Comparison of ENCODE assay signal across 9 cellular contexts in the genomic region with DNA sequence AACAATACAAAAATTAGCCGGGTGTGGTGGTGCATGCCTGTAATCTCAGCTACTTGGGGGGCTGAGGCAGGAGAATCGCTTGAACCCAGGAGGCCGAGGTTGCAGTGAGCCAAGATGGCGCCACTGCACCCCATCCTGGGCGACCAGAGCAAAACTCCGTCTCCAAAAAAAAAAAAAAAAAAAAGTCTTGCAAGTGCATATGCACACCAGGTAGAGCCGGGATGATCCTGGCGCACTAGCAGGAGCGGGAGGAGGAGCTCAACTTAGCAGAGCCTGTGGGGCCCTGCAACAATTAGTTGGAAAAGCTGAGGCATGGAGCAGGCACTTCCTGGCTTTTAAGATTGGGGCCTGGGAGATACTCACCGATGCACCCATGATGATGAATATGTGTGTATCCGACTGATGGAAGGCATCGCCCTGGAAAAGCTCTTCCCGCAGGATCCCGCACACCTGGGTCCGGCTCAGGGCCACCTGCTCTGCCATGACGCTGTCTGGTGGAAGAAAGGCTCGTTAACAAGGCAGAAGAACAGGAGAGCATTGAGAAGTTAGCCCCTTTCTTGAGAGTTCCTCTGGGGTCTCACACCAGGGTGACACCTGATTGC. TPM values are rescaled to one million over a fixed set of nuclear protein-coding genes. Genes with fewer than 3 reads are reported as not detected.
A peak's percentile ranks its signal among the peaks of the same experiment; 100 is the strongest.
DNase-seq lines count a peak whose midpoint lies in the region; ATAC-seq and TF ChIP-seq lines count a peak whose summit lies in the region.
"Had no signal": no experiment of that assay in that cellular context is flagged by ENCODE, and none has a peak within 500 bp of the region (broad histone marks: within the 10 kb centered on the region; RNA-seq: fewer than 3 reads in every experiment).

No MANE protein-coding gene starts in this region.

- peak overlapping the region; percentile 45 for H3K27ac Mint-ChIP-seq in T-helper 1 cell treated with Interleukin-12 subunit alpha and Interleukin-12 subunit beta and Interleukin-4 antibody, amounts not matched to agents 30 μg/mL and 1 μg/mL, for 36 hours
- H3K27ac Mint-ChIP-seq in activated B cell treated with CpG ODN at 0.5 μM for 24 hours = no peak overlapping the region
- peak overlapping the region; percentile 70 for H3K27ac Mint-ChIP-seq in stimulated activated naive B cell treated with anti-CD40 and anti-IgM and Interleukin-4, amounts not matched to agents 10 μg/mL and 1 μg/mL and 100 μg/mL, for 72 hours

- CTCF ChIA-PET in activated B cell treated with CpG ODN at 0.5 μM for 24 hours (lab: Charles Lee) = no interaction called here

- intact Hi-C loops in activated B cell treated with CpG ODN at 0.5 μM for 24 hours (cut with micrococcal nuclease) = no loop called here

- H3K36me3 Mint-ChIP-seq in T-helper 1 cell treated with Interleukin-12 subunit alpha and Interleukin-12 subunit beta and Interleukin-4 antibody, amounts not matched to agents 30 μg/mL and 1 μg/mL, for 36 hours (ENCODE audit: low read depth) = peaks cover 17% of the 10 kb centered on the region
- peaks cover 20% of the 10 kb centered on the region for H3K36me3 Mint-ChIP-seq in activated B cell treated with CpG ODN at 0.5 μM for 24 hours (ENCODE audit: low read depth)
- peaks cover 28 to 34% of the 10 kb centered on the region in 2 donors for H3K36me3 Mint-ChIP-seq in stimulated activated naive B cell treated with anti-CD40 and anti-IgM and Interleukin-4, amounts not matched to agents 10 μg/mL and 1 μg/mL and 100 μg/mL, for 72 hours

- DNase-seq in T-helper 1 cell (no peak), activated B cell treated with CpG ODN at 0.5 μM for 24 hours (no peak), iPS DF 6.9 (ENCODE audit: low read depth, low spot score) (no peak), NCI-H2227 (lab: John Stamatoyannopoulos, UW; ENCODE audit: unreplicated experiment) (no peak), NCI-H2107 (lab: John Stamatoyannopoulos, UW) (no peak)
- DNase-seq in stimulated activated naive B cell treated with anti-CD40 and anti-IgM and Interleukin-4, amounts not matched to agents 10 μg/mL and 1 μg/mL and 100 μg/mL, for 72 hours = no peak

- POLR2A ChIA-PET in activated B cell treated with CpG ODN at 0.5 μM for 24 hours (lab: Charles Lee) = interaction anchor here (0.6 to 1.1 kb wide), 4 partner anchors 149 to 751 kb away, joined by 3 to 14 read pairs (median 8); a partner anchor contains a TSS

- no peaks in the 10 kb centered on the region for H3K9me3 Mint-ChIP-seq in T-helper 1 cell treated with Interleukin-12 subunit alpha and Interleukin-12 subunit beta and Interleukin-4 antibody, amounts not matched to agents 30 μg/mL and 1 μg/mL, for 36 hours
- no peaks in the 10 kb centered on the region for H3K9me3 Mint-ChIP-seq in activated B cell treated with CpG ODN at 0.5 μM for 24 hours
- no peaks in the 10 kb centered on the region for H3K9me3 Mint-ChIP-seq in stimulated activated naive B cell treated with anti-CD40 and anti-IgM and Interleukin-4, amounts not matched to agents 10 μg/mL and 1 μg/mL and 100 μg/mL, for 72 hours

- no peaks in the 10 kb centered on the region for H3K9me3 ChIP-seq in iPS DF 6.9 (ENCODE audit: control insufficient read depth, insufficient read depth, low read length)

- H3K36me3 ChIP-seq in iPS DF 6.9 (ENCODE audit: control insufficient read depth, insufficient read depth, low read length) = peaks cover 9% of the 10 kb centered on the region; the same call in 1 of the 2 replicates

- no peak overlapping the region for H3K27ac ChIP-seq in iPS DF 6.9 (ENCODE audit: low read length)

- no peak for TF ChIP-seq CTCF in activated B cell treated with CpG ODN at 0.5 μM for 24 hours (IDR thresholded peaks at IDR 0.05)

- H3K4me1 Mint-ChIP-seq in T-helper 1 cell treated with Interleukin-12 subunit alpha and Interleukin-12 subunit beta and Interleukin-4 antibody, amounts not matched to agents 30 μg/mL and 1 μg/mL, for 36 hours (ENCODE audit: low read depth) = peaks cover 32% of the 10 kb centered on the region
- peaks cover 54% of the 10 kb centered on the region for H3K4me1 Mint-ChIP-seq in activated B cell treated with CpG ODN at 0.5 μM for 24 hours
- H3K4me1 Mint-ChIP-seq in stimulated activated naive B cell treated with anti-CD40 and anti-IgM and Interleukin-4, amounts not matched to agents 10 μg/mL and 1 μg/mL and 100 μg/mL, for 72 hours = peaks cover 30 to 62% of the 10 kb centered on the region in 2 donors

- WGBS in iPS DF 6.9 (ENCODE audit: insufficient coverage, insufficient read length) = no CpG with 5 or more reads among the region's 17 CpGs

- peak overlapping the region; percentile 65 for H3K4me3 Mint-ChIP-seq in T-helper 1 cell treated with Interleukin-12 subunit alpha and Interleukin-12 subunit beta and Interleukin-4 antibody, amounts not matched to agents 30 μg/mL and 1 μg/mL, for 36 hours
- peak overlapping the region; percentile 78 for H3K4me3 Mint-ChIP-seq in activated B cell treated with CpG ODN at 0.5 μM for 24 hours
- peak overlapping the region; percentile 77 to 87 for H3K4me3 Mint-ChIP-seq in stimulated activated naive B cell treated with anti-CD40 and anti-IgM and Interleukin-4, amounts not matched to agents 10 μg/mL and 1 μg/mL and 100 μg/mL, for 72 hours

- H3K27me3 Mint-ChIP-seq in T-helper 1 cell treated with Interleukin-12 subunit alpha and Interleukin-12 subunit beta and Interleukin-4 antibody, amounts not matched to agents 30 μg/mL and 1 μg/mL, for 36 hours (ENCODE audit: low read depth) = no peaks in the 10 kb centered on the region
- no peaks in the 10 kb centered on the region for H3K27me3 Mint-ChIP-seq in activated B cell treated with CpG ODN at 0.5 μM for 24 hours
- H3K27me3 Mint-ChIP-seq in stimulated activated naive B cell treated with anti-CD40 and anti-IgM and Interleukin-4, amounts not matched to agents 10 μg/mL and 1 μg/mL and 100 μg/mL, for 72 hours = no peaks in the 10 kb centered on the region

- H3K27me3 ChIP-seq in iPS DF 6.9 (ENCODE audit: control insufficient read depth, insufficient read depth, low read length) = no peaks in the 10 kb centered on the region

- ATAC-seq in activated B cell treated with CpG ODN at 0.5 μM for 24 hours (ENCODE audit: low read depth) = no peak
- no peak for ATAC-seq in stimulated activated naive B cell treated with anti-CD40 and anti-IgM and Interleukin-4, amounts not matched to agents 10 μg/mL and 1 μg/mL and 100 μg/mL, for 72 hours (replicated peaks)
- no peak for ATAC-seq in HG02623 (IDR thresholded peaks at IDR 0.05; ENCODE audit: unreplicated experiment)

- peak overlapping the region; percentile 90; the same call in 1 of the 2 replicates for H3K4me3 ChIP-seq in iPS DF 6.9 (ENCODE audit: low read length)

- peaks cover 2% of the 10 kb centered on the region; the same call in 1 of the 2 replicates for H3K4me1 ChIP-seq in iPS DF 6.9 (ENCODE audit: control insufficient read depth, insufficient read depth, low read length)

RNA-seq across cellular contexts. Expression of a gene that starts 0.9 kb away (rescaled TPM):
- total RNA-seq in activated B cell treated with CpG ODN at 0.5 μM for 24 hours = 77.1 and 84.6 TPM in 2 replicates

RNA-seq across cellular contexts. Expression of a gene that starts 1.6 kb away (rescaled TPM):
- 52.9 and 61.1 TPM in 2 replicates for total RNA-seq in activated B cell treated with CpG ODN at 0.5 μM for 24 hours

RNA-seq across cellular contexts. Expression of a gene that starts 29.7 kb away (rescaled TPM):
- 30.0 and 36.1 TPM in 2 replicates for total RNA-seq in activated B cell treated with CpG ODN at 0.5 μM for 24 hours

RNA-seq across cellular contexts. Expression of a gene that starts 39.2 kb away (rescaled TPM):
- not detected in 2 replicates for total RNA-seq in activated B cell treated with CpG ODN at 0.5 μM for 24 hours
- total RNA-seq: glomerular endothelial cell had no signal

RNA-seq across cellular contexts. Expression of a gene that starts 55.3 kb away (rescaled TPM):
- total RNA-seq in activated B cell treated with CpG ODN at 0.5 μM for 24 hours = 13.4 and 17.1 TPM in 2 replicates
